ENCODE assay signal across 4 cellular contexts in genomic region chr3:40407611-40408010, GRCh38.
TF ChIP-seq lines count a peak whose summit lies in the region.

No MANE protein-coding gene starts in this region.

TF ChIP-seq in GM12891, 5 proteins besides CTCF, POLR2A, EP300 and RAD21:
- TF ChIP-seq POU2F2 (IDR thresholded peaks at IDR 0.05; ENCODE audit: low read depth, low read length) (no peak), TAF1 (IDR thresholded peaks at IDR 0.05; ENCODE audit: low read depth, low read length) (no peak), PAX5 (IDR thresholded peaks at IDR 0.05; ENCODE audit: insufficient read depth, low read length, severe bottlenecking) (no peak), SPI1 (IDR thresholded peaks at IDR 0.05; ENCODE audit: low read depth, low read length) (peak; percentile 66)

TF ChIP-seq in GM23338, 12 proteins besides CTCF, POLR2A, EP300 and RAD21 (continues in another document):
- TF ChIP-seq NANOG (IDR thresholded peaks at IDR 0.05; ENCODE audit: borderline replicate concordance): no peak
- no peak for TF ChIP-seq ZNF331 (CRISPR knock-in tag; IDR thresholded peaks at IDR 0.05; ENCODE audit: low read depth)
- TF ChIP-seq EZH2 (IDR thresholded peaks at IDR 0.05; ENCODE audit: low read depth, unreplicated experiment): no peak
- TF ChIP-seq ETS1 (IDR thresholded peaks at IDR 0.05): no peak

TF ChIP-seq in GM12878, 131 proteins besides CTCF, POLR2A, EP300 and RAD21:
- TF ChIP-seq SPI1 (IDR thresholded peaks at IDR 0.05; ENCODE audit: borderline replicate concordance, insufficient read depth, low read depth, low read length): peak; percentile 59; the same call in 1 of the 2 replicates
- no peak for TF ChIP-seq CREM (IDR thresholded peaks at IDR 0.05; ENCODE audit: low read depth)

TF ChIP-seq in K562, 482 proteins besides CTCF, POLR2A, EP300 and RAD21:
- TF ChIP-seq SMARCE1 (IDR thresholded peaks at IDR 0.05) (peak; percentile 34; the same call in 1 of the 2 replicates), SRSF7 (optimal IDR thresholded peaks at IDR 0.05; ENCODE audit: low read depth, low read length) (no peak), MEF2A (IDR thresholded peaks at IDR 0.05; ENCODE audit: control insufficient read depth, low read depth, low read length) (no peak), CTBP1 (IDR thresholded peaks at IDR 0.05; ENCODE audit: borderline replicate concordance) (0 out of 2 replicates have a peak, but pooled peaks have one; percentile 14), SPI1 (IDR thresholded peaks at IDR 0.05; ENCODE audit: borderline replicate concordance, low read depth, low read length) (peak; percentile 98), RBM39 (optimal IDR thresholded peaks at IDR 0.05; ENCODE audit: low read depth, low read length) (no peak), NFE2 (IDR thresholded peaks at IDR 0.05; ENCODE audit: low read depth) (peak; percentile 12; the same call in 1 of the 2 replicates), TAL1 (IDR thresholded peaks at IDR 0.05) (0 out of 2 replicates have a peak, but pooled peaks have one; percentile 5)
